Comparison of ENCODE assay signal across 22 cellular contexts in genomic region chr3:78847603-78848002, GRCh38.
"Had no signal": no experiment of that assay in that cellular context is flagged by ENCODE, and none has a peak within 500 bp of the region (broad histone marks: within the 10 kb centered on the region; RNA-seq: fewer than 3 reads in every experiment).

No MANE protein-coding gene starts in this region.

- ATAC-seq: esophagus mucosa; mucosa of descending colon; natural killer cell treated with Interleukin-12 subunit alpha and Interleukin-12 subunit beta and Interleukin-15 and Interleukin-18, amount 100 ng/mL, for 72 hours; sciatic nerve; stimulated activated effector memory CD8-positive, alpha-beta T cell treated with anti-CD3 and anti-CD28 coated beads, Interleukin-12 subunit alpha, Interleukin-12 subunit beta, amount 100 ng/mL, for 72 hours had no signal

- H3K79me2 ChIP-seq: parathyroid adenoma had no signal

- H3K36me3 ChIP-seq: heart right ventricle, neural progenitor cell, tibial artery had no signal

- H3K4me2 ChIP-seq: neural progenitor cell had no signal

- H3K4me1 ChIP-seq: neural progenitor cell, parathyroid adenoma, testis, tibial artery had no signal

- DNase-seq: effector CD8-positive, alpha-beta T cell; endodermal cell; foreskin fibroblast; glutamatergic neuron; heart right ventricle; hypothalamus; immature natural killer cell; mucosa of descending colon; naive B cell; stimulated activated CD4-positive, alpha-beta T cell treated with anti-CD3 and anti-CD28 coated beads, Interleukin-2, amount 100 ng/mL, for 24 hours; stimulated activated CD4-positive, alpha-beta T cell treated with anti-CD3 and anti-CD28 coated beads, Interleukin-4, amount 100 ng/mL, for 24 hours; stimulated activated naive CD4-positive, alpha-beta T cell treated with Interleukin-2 at 50 U/mL for 16 hours; substantia nigra; testis; tibial artery had no signal

- H3K27ac ChIP-seq: epithelial cell of prostate, heart right ventricle, neural progenitor cell, parathyroid adenoma, testis, tibial artery had no signal

- H2AFZ ChIP-seq: neural progenitor cell, parathyroid adenoma had no signal

- H3K9me3 ChIP-seq: heart right ventricle, mucosa of descending colon, testis, tibial artery had no signal

- H3K4me3 ChIP-seq: heart right ventricle, mucosa of descending colon, neural progenitor cell, testis, tibial artery had no signal

- H3K27me3 ChIP-seq: heart right ventricle, neural progenitor cell, testis, tibial artery had no signal

- H3K9ac ChIP-seq: neural progenitor cell, parathyroid adenoma had no signal
